34 cellular contexts compared by ENCODE assay signal in genomic region chr10:9579110-9579705, GRCh38.
A peak's percentile ranks its signal among the peaks of the same experiment; 100 is the strongest.
DNase-seq lines count a peak whose midpoint lies in the region; ATAC-seq and TF ChIP-seq lines count a peak whose summit lies in the region.
"Had no signal": no experiment of that assay in that cellular context is flagged by ENCODE, and none has a peak within 500 bp of the region (broad histone marks: within the 10 kb centered on the region; RNA-seq: fewer than 3 reads in every experiment).

No MANE protein-coding gene starts in this region.

- H3K4me1 Mint-ChIP-seq in MCF 10A (ENCODE audit: insufficient read depth, unreplicated experiment): no peaks in the 10 kb centered on the region
- H3K4me1 Mint-ChIP-seq in CD4-positive, alpha-beta memory T cell: no peaks in the 10 kb centered on the region
- H3K4me1 Mint-ChIP-seq: CD4-positive, CD25-positive, alpha-beta regulatory T cell; central memory CD8-positive, alpha-beta T cell; mesothelial cell of epicardium; naive thymus-derived CD8-positive, alpha-beta T cell; T-helper 17 cell had no signal

- no peaks in the 10 kb centered on the region for H3K27me3 ChIP-seq in mammary epithelial cell (ENCODE audit: insufficient read depth, low read length)
- no peaks in the 10 kb centered on the region for H3K27me3 ChIP-seq in fibroblast of lung (ENCODE audit: control insufficient read depth, insufficient read depth, low read length)
- no peaks in the 10 kb centered on the region for H3K27me3 ChIP-seq in muscle layer of colon (ENCODE audit: control insufficient read depth in 1 of 2, insufficient read depth in 2 of 2, low read length in 2 of 2)
- no peaks in the 10 kb centered on the region for H3K27me3 ChIP-seq in CD4-positive, alpha-beta memory T cell (ENCODE audit: insufficient read depth, low read length)
- H3K27me3 ChIP-seq: dorsolateral prefrontal cortex, suprapubic skin, upper lobe of right lung had no signal

- peak; percentile 13 for DNase-seq in MCF 10A (ENCODE audit: unreplicated experiment)
- no peak for DNase-seq in mammary epithelial cell
- peak; percentile 1 to 63 for DNase-seq in fibroblast of lung (ENCODE audit: low read depth in 2 of 2)
- DNase-seq in amygdala (lab: John Stamatoyannopoulos, UW): no peak
- no peak for DNase-seq in CD4-positive, alpha-beta memory T cell
- DNase-seq in dedifferentiated amniotic fluid mesenchymal stem cell (ENCODE audit: extremely low spot score): no peak
- DNase-seq: activated CD4-positive, alpha-beta T cell treated with anti-CD3 and anti-CD28 coated beads, Interleukin-2, amount 50 U/mL, for 4 hours; activated T-cell treated with anti-CD3 and anti-CD28 coated beads, Interleukin-2, amount 50 U/mL, for 48 hours; AML-193; CD4-positive, CD25-positive, alpha-beta regulatory T cell; DND-41; dorsolateral prefrontal cortex; GM23248; KG1; left ventricle myocardium superior; naive thymus-derived CD8-positive, alpha-beta T cell; NCI-H1436; NCI-H226; NCI-H526 treated with DMSO at 0.1 percent for 48 hours; NK-92 treated with Interleukin-12 subunit alpha and Interleukin-12 subunit beta, amount 100 ng/mL, for 24 hours; nucleus accumbens; PC-3; Right ventricle myocardium superior; small intestine; stimulated activated naive CD4-positive, alpha-beta T cell; T-helper 17 cell; upper lobe of right lung had no signal

- H4K20me1 ChIP-seq in mammary epithelial cell (ENCODE audit: insufficient read depth, low read length) (no peaks in the 10 kb centered on the region), fibroblast of lung (ENCODE audit: control insufficient read depth, extremely low read depth, insufficient read depth, low read length) (no peaks in the 10 kb centered on the region)

- ATAC-seq in HG02870 (IDR thresholded peaks at IDR 0.05; ENCODE audit: unreplicated experiment): no peak
- ATAC-seq: activated CD4-positive, CD25-positive, alpha-beta regulatory T cell treated with anti-CD3 and anti-CD28 coated beads, Interleukin-2, amount 50 U/mL, for 24 hours; left ventricle myocardium superior; naive thymus-derived CD8-positive, alpha-beta T cell; PC-3; T-helper 17 cell; upper lobe of right lung had no signal

- TF ChIP-seq CTCF in MCF 10A (IDR thresholded peaks at IDR 0.05; ENCODE audit: unreplicated experiment) (no peak), mammary epithelial cell (conservative IDR thresholded peaks at IDR 0.05 in 1 of 2, IDR thresholded peaks at IDR 0.05 in 1 of 2; ENCODE audit: extremely low read depth in 1 of 2, insufficient read depth in 1 of 2, low read depth in 1 of 2, low read length in 2 of 2) (no peak), fibroblast of lung (conservative IDR thresholded peaks at IDR 0.05 in 1 of 2, IDR thresholded peaks at IDR 0.05 in 1 of 2; ENCODE audit: low read depth in 1 of 2, low read length in 2 of 2) (no peak)

- in situ Hi-C loops in mammary epithelial cell (cut with MboI; ENCODE audit: low sequenced_read_pairs in 2 of 2): no loop called here

- H3K4me3 ChIP-seq in mammary epithelial cell (replicated peaks in 1 of 3; ENCODE audit: insufficient read depth in 1 of 3, low read depth in 2 of 3, low read length in 3 of 3) (no peak overlapping the region), fibroblast of lung (replicated peaks in 1 of 4; ENCODE audit: control extremely low read depth in 1 of 4, insufficient read depth in 1 of 4, low read depth in 3 of 4, low read length in 4 of 4) (no peak overlapping the region), muscle layer of colon (ENCODE audit: low read depth in 1 of 2, low read length in 2 of 2) (no peak overlapping the region)
- H3K4me3 ChIP-seq in CD4-positive, alpha-beta memory T cell (ENCODE audit: low read length in 2 of 2): no peak overlapping the region
- H3K4me3 ChIP-seq: dorsolateral prefrontal cortex, GM23248, suprapubic skin, upper lobe of right lung had no signal

- H3K36me3 Mint-ChIP-seq in MCF 10A (ENCODE audit: insufficient read depth, unreplicated experiment): no peaks in the 10 kb centered on the region
- no peaks in the 10 kb centered on the region for H3K36me3 Mint-ChIP-seq in CD4-positive, alpha-beta memory T cell
- H3K36me3 Mint-ChIP-seq: CD4-positive, CD25-positive, alpha-beta regulatory T cell; mesothelial cell of epicardium; naive thymus-derived CD8-positive, alpha-beta T cell had no signal

- H3K27ac Mint-ChIP-seq in MCF 10A (ENCODE audit: low read depth, unreplicated experiment): no peak overlapping the region
- H3K27ac Mint-ChIP-seq in CD4-positive, alpha-beta memory T cell: no peak overlapping the region
- H3K27ac Mint-ChIP-seq: CD4-positive, CD25-positive, alpha-beta regulatory T cell; mesothelial cell of epicardium; naive thymus-derived CD8-positive, alpha-beta T cell; T-helper 17 cell had no signal

- H3K27me3 Mint-ChIP-seq in MCF 10A (ENCODE audit: insufficient read depth, unreplicated experiment): no peaks in the 10 kb centered on the region
- peaks cover under 1% of the 10 kb centered on the region in 2 donors for H3K27me3 Mint-ChIP-seq in CD4-positive, alpha-beta memory T cell
- H3K27me3 Mint-ChIP-seq: CD4-positive, CD25-positive, alpha-beta regulatory T cell; central memory CD8-positive, alpha-beta T cell had no signal

- no peak overlapping the region for H3K4me2 ChIP-seq in mammary epithelial cell (ENCODE audit: insufficient read depth, low read depth, low read length)
- no peak overlapping the region for H3K4me2 ChIP-seq in fibroblast of lung (ENCODE audit: extremely low read depth, insufficient read depth, low read length)

- 73% methylated on average over 3 of the region's 3 CpGs for WGBS in mammary epithelial cell (ENCODE audit: low coverage, missing lambda C conversion rate)

- H3K36me3 ChIP-seq in mammary epithelial cell (ENCODE audit: insufficient read depth, low read length) (no peaks in the 10 kb centered on the region), fibroblast of lung (ENCODE audit: control insufficient read depth, insufficient read depth, low read length) (no peaks in the 10 kb centered on the region), muscle layer of colon (ENCODE audit: insufficient read depth, low read length) (no peaks in the 10 kb centered on the region)
- no peaks in the 10 kb centered on the region for H3K36me3 ChIP-seq in CD4-positive, alpha-beta memory T cell (ENCODE audit: insufficient read depth, low read length)
- H3K36me3 ChIP-seq: suprapubic skin, upper lobe of right lung had no signal

- no peaks in the 10 kb centered on the region for H3K9me3 Mint-ChIP-seq in MCF 10A (ENCODE audit: unreplicated experiment)
- H3K9me3 Mint-ChIP-seq in CD4-positive, alpha-beta memory T cell: peaks cover 0 to under 1% (median 0%) of the 10 kb centered on the region in 8 donors
- H3K9me3 Mint-ChIP-seq: CD4-positive, CD25-positive, alpha-beta regulatory T cell; mesothelial cell of epicardium had no signal

- POLR2A ChIA-PET in MCF 10A (lab: Yijun Ruan, JAX): no interaction called here
- POLR2A ChIA-PET in CD4-positive, alpha-beta memory T cell (lab: Charles Lee; ENCODE audit: partially characterized antibody): no interaction called here

- dilution Hi-C loops in mammary epithelial cell (cut with HindIII; ENCODE audit: low sequenced_read_pairs): no loop called here

- H3K9me3 ChIP-seq in mammary epithelial cell (replicated peaks; ENCODE audit: insufficient read depth, low read length): peaks cover 5% of the 10 kb centered on the region
- no peaks in the 10 kb centered on the region for H3K9me3 ChIP-seq in fibroblast of lung (ENCODE audit: control insufficient read depth, insufficient read depth, low read depth, low read length)
- no peaks in the 10 kb centered on the region for H3K9me3 ChIP-seq in muscle layer of colon (ENCODE audit: low read length)
- no peaks in the 10 kb centered on the region for H3K9me3 ChIP-seq in CD4-positive, alpha-beta memory T cell (ENCODE audit: control insufficient read depth in 1 of 2, low read length in 2 of 2)
- H3K9me3 ChIP-seq: suprapubic skin, upper lobe of right lung had no signal

- no peak overlapping the region for H3K4me3 Mint-ChIP-seq in MCF 10A (ENCODE audit: unreplicated experiment)
- H3K4me3 Mint-ChIP-seq in CD4-positive, alpha-beta memory T cell: no peak overlapping the region
- H3K4me3 Mint-ChIP-seq: CD4-positive, CD25-positive, alpha-beta regulatory T cell; central memory CD8-positive, alpha-beta T cell; mesothelial cell of epicardium; naive thymus-derived CD8-positive, alpha-beta T cell; T-helper 17 cell had no signal

- H3K27ac ChIP-seq in mammary epithelial cell (ENCODE audit: insufficient read depth, low read depth, low read length) (no peak overlapping the region), fibroblast of lung (ENCODE audit: insufficient read depth, low read length) (no peak overlapping the region), muscle layer of colon (ENCODE audit: low read depth, low read length) (peak overlapping the region; percentile 83)
- no peak overlapping the region for H3K27ac ChIP-seq in CD4-positive, alpha-beta memory T cell (ENCODE audit: low read depth, low read length)
- H3K27ac ChIP-seq: 22Rv1, dorsolateral prefrontal cortex, GM23248, suprapubic skin, upper lobe of right lung had no signal

- H2AFZ ChIP-seq in mammary epithelial cell (ENCODE audit: low read depth, low read length) (no peak overlapping the region), fibroblast of lung (ENCODE audit: low read length) (no peak overlapping the region)
- H2AFZ ChIP-seq: GM23248 had no signal

- CTCF ChIA-PET in MCF 10A (lab: Yijun Ruan, JAX): no interaction called here
- CTCF ChIA-PET in mammary epithelial cell (lab: Charles Lee; ENCODE audit: low non-redundant PET): no interaction called here
- CTCF ChIA-PET in CD4-positive, alpha-beta memory T cell (lab: Charles Lee; ENCODE audit: partially characterized antibody): no interaction called here

- no peaks in the 10 kb centered on the region for H3K79me2 ChIP-seq in mammary epithelial cell (ENCODE audit: insufficient read depth, low read length)
- H3K79me2 ChIP-seq in fibroblast of lung (ENCODE audit: control insufficient read depth, insufficient read depth, low read length): no peaks in the 10 kb centered on the region

- BruUV-seq in MCF 10A (replicated peaks; lab: Mats Ljungman, UMichigan) (no TSS peak), mammary epithelial cell (replicated peaks; lab: Mats Ljungman, UMichigan) (no TSS peak)

- H3K9ac ChIP-seq in mammary epithelial cell (ENCODE audit: insufficient read depth, low read length) (no peak overlapping the region), fibroblast of lung (ENCODE audit: insufficient read depth, low read length) (no peak overlapping the region), muscle layer of colon (ENCODE audit: low read length) (no peak overlapping the region)
- H3K9ac ChIP-seq: GM23248 had no signal

- no peaks in the 10 kb centered on the region for H3K4me1 ChIP-seq in mammary epithelial cell (ENCODE audit: insufficient read depth, low read length)
- no peaks in the 10 kb centered on the region for H3K4me1 ChIP-seq in fibroblast of lung (ENCODE audit: control insufficient read depth, extremely low read depth, insufficient read depth, low read length)
- H3K4me1 ChIP-seq in muscle layer of colon (ENCODE audit: insufficient read depth, low read length): peaks cover 14% of the 10 kb centered on the region
- H3K4me1 ChIP-seq in CD4-positive, alpha-beta memory T cell (ENCODE audit: insufficient read depth, low read length): no peaks in the 10 kb centered on the region
- H3K4me1 ChIP-seq: suprapubic skin, upper lobe of right lung had no signal

- intact Hi-C loops in MCF 10A (cut with micrococcal nuclease): no loop called here
- intact Hi-C loops in mammary epithelial cell (cut with micrococcal nuclease): no loop called here
- intact Hi-C loops in CD4-positive, alpha-beta memory T cell (cut with micrococcal nuclease): no loop called here

Comparison
In these comparisons a context has a peak if more than half of its experiments do, and no peak if none do; other contexts are left out.
1. DNase-seq: peak in MCF 10A (single experiment) and fibroblast of lung (2 of 2); none in mammary epithelial cell (single experiment), amygdala (0 of 56), CD4-positive, alpha-beta memory T cell (0 of 5) and dedifferentiated amniotic fluid mesenchymal stem cell (single experiment).